14 cellular contexts compared by ENCODE assay signal in the genomic region with DNA sequence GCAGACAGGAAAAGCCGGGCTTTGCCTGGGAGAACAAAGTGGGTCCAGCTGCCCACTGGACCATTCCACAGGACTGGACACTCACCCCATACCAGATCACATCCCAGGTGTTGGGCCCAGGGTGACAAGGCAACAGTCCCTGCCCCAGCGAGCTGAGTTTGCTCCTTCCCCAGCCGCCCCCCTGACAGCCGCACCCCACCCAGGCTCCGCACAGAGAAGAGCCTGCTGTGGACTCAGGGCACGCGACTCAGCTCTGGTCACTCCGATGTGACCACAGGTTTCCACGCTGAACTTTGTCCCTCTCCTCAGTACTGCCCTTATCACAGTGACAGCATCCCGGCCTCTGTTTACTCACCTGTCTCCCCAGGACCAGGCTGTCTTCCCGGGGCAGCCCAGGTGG. TPM values are rescaled to one million over a fixed set of nuclear protein-coding genes. Genes with fewer than 3 reads are reported as not detected.
DNase-seq lines count a peak whose midpoint lies in the region; ATAC-seq, FAIRE-seq and TF ChIP-seq lines count a peak whose summit lies in the region.
"Had no signal": no experiment of that assay in that cellular context is flagged by ENCODE, and none has a peak within 500 bp of the region (broad histone marks: within the 10 kb centered on the region; RNA-seq: fewer than 3 reads in every experiment).

No MANE protein-coding gene starts in this region.

- H3K9ac ChIP-seq in H1 (replicated peaks in 1 of 4; ENCODE audit: extremely low read depth in 1 of 4, low read depth in 3 of 4, low read length in 3 of 4) = no peak overlapping the region

- H3K27ac Mint-ChIP-seq in T-helper 1 cell treated with Interleukin-12 subunit alpha and Interleukin-12 subunit beta and Interleukin-4 antibody, amounts not matched to agents 30 μg/mL and 1 μg/mL, for 36 hours = no peak overlapping the region

- no peak overlapping the region for H3K23ac ChIP-seq in H1 (ENCODE audit: insufficient read length)

- no peak overlapping the region for H2BK5ac ChIP-seq in H1 (ENCODE audit: low read depth, low read length)

- TF ChIP-seq RAD21 in H1 (IDR thresholded peaks at IDR 0.05 in 1 of 2, conservative IDR thresholded peaks at IDR 0.05 in 1 of 2; ENCODE audit: low read depth in 2 of 2, low read length in 2 of 2) = no peak

- no peak overlapping the region for H2BK120ac ChIP-seq in H1 (replicated peaks; ENCODE audit: low read depth, low read length)

- H3K9me3 ChIP-seq in H1 (ENCODE audit: insufficient read depth in 2 of 2, low read depth in 1 of 2, low read length in 1 of 2) (no peaks in the 10 kb centered on the region), osteoblast (ENCODE audit: low read depth, low read length) (no peaks in the 10 kb centered on the region), heart left ventricle (no peaks in the 10 kb centered on the region)
- H3K9me3 ChIP-seq: esophagus muscularis mucosa, Peyer's patch, upper lobe of left lung had no signal

- no peak overlapping the region for H3K56ac ChIP-seq in H1 (replicated peaks; ENCODE audit: insufficient read length, low read depth, low read length)

- no peak overlapping the region for H4K91ac ChIP-seq in H1 (replicated peaks; ENCODE audit: insufficient read length, low read length)

- ATAC-seq in HG03457 (IDR thresholded peaks at IDR 0.05; ENCODE audit: unreplicated experiment) = no peak
- ATAC-seq in heart left ventricle = no peak

- no peak for TF ChIP-seq EP300 in H1 (IDR thresholded peaks at IDR 0.05; ENCODE audit: borderline replicate concordance in 1 of 2, low read depth in 2 of 2, low read length in 2 of 2)

- H3K36me3 ChIP-seq in H1 (ENCODE audit: control insufficient read depth in 2 of 4, insufficient read depth in 4 of 4, low read length in 3 of 4) = no peaks in the 10 kb centered on the region
- no peaks in the 10 kb centered on the region for H3K36me3 ChIP-seq in osteoblast (ENCODE audit: insufficient read depth, low read length)
- no peaks in the 10 kb centered on the region for H3K36me3 ChIP-seq in heart left ventricle
- H3K36me3 ChIP-seq: esophagus muscularis mucosa, Peyer's patch, upper lobe of left lung had no signal

- TF ChIP-seq POLR2A in H1 (IDR thresholded peaks at IDR 0.05; ENCODE audit: control extremely low read depth in 1 of 2, low read depth in 2 of 2, low read length in 2 of 2) (no peak), heart left ventricle (IDR thresholded peaks at IDR 0.05) (no peak)

- no peaks in the 10 kb centered on the region for H3K79me1 ChIP-seq in H1 (ENCODE audit: low read depth, low read length)

- H3K79me2 ChIP-seq in H1 (ENCODE audit: control insufficient read depth in 1 of 2, insufficient read depth in 2 of 2, low read length in 2 of 2) = no peaks in the 10 kb centered on the region
- H3K79me2 ChIP-seq in osteoblast (ENCODE audit: insufficient read depth, low read length) = no peaks in the 10 kb centered on the region

- no peak overlapping the region for H2BK15ac ChIP-seq in H1 (ENCODE audit: low read length)

- peaks cover 0 to 4% of the 10 kb centered on the region in 2 experiments for H4K20me1 ChIP-seq in H1 (replicated peaks in 1 of 2; ENCODE audit: control insufficient read depth in 1 of 2, insufficient read depth in 2 of 2, low read length in 2 of 2)
- no peaks in the 10 kb centered on the region for H4K20me1 ChIP-seq in osteoblast (ENCODE audit: insufficient read depth, low read length)

- H3K4me1 ChIP-seq in H1 (replicated peaks in 1 of 4; ENCODE audit: control insufficient read depth in 3 of 4, insufficient read depth in 4 of 4, low read length in 3 of 4) = no peaks in the 10 kb centered on the region
- peaks cover 6% of the 10 kb centered on the region for H3K4me1 ChIP-seq in osteoblast (ENCODE audit: insufficient read depth, low read length)
- peaks cover 0 to 15% (median 0%) of the 10 kb centered on the region in 12 donors for H3K4me1 ChIP-seq in heart left ventricle

- H3K36me3 Mint-ChIP-seq in T-helper 1 cell treated with Interleukin-12 subunit alpha and Interleukin-12 subunit beta and Interleukin-4 antibody, amounts not matched to agents 30 μg/mL and 1 μg/mL, for 36 hours (ENCODE audit: low read depth) = no peaks in the 10 kb centered on the region

- no peak overlapping the region for H3K4ac ChIP-seq in H1 (replicated peaks; ENCODE audit: insufficient read length, low read depth, low read length)

- H3K27me3 ChIP-seq in HL-60 (ENCODE audit: insufficient read depth, poor library complexity, severe bottlenecking) = peaks cover 7% of the 10 kb centered on the region
- peaks cover 34 to 60% (median 47%) of the 10 kb centered on the region in 4 experiments for H3K27me3 ChIP-seq in H1 (replicated peaks in 1 of 4; ENCODE audit: control insufficient read depth in 3 of 4, extremely low read depth in 1 of 4, insufficient read depth in 3 of 4, low read length in 3 of 4)
- H3K27me3 ChIP-seq in osteoblast (ENCODE audit: insufficient read depth, low read length) = peaks cover 41% of the 10 kb centered on the region
- peaks cover 0 to 38% (median 17%) of the 10 kb centered on the region in 9 donors for H3K27me3 ChIP-seq in heart left ventricle
- H3K27me3 ChIP-seq: Peyer's patch had no signal

- H2AK5ac ChIP-seq in H1 (ENCODE audit: low read depth, low read length) = no peak overlapping the region

- no peak overlapping the region for H4K5ac ChIP-seq in H1 (ENCODE audit: insufficient read length, low read depth, low read length)

- WGBS in H1 (ENCODE audit: extremely low coverage in 1 of 2, insufficient coverage in 1 of 2, insufficient read length in 1 of 2, insufficient replicate concordance in 2 of 2, low coverage in 1 of 2, low lambda C conversion rate in 2 of 2, missing lambda C conversion rate in 1 of 2), 2 experiments = 83% methylated on average over 11 of the region's 11 CpGs; no CpG with 5 or more reads in 1 of the 2 experiments
- 66 to 69% (median 68%) methylated on average over 8 to 11 of the region's 11 CpGs for WGBS in heart left ventricle, 4 donors

- POLR2A ChIA-PET in H1 (lab: Charles Lee; ENCODE audit: partially characterized antibody) = interaction anchor here (1.0 kb wide), 1 partner anchor 32 kb away, joined by 3 read pairs; no protein-coding TSS in a partner anchor

- H3K14ac ChIP-seq in H1 (ENCODE audit: insufficient read length) = no peak overlapping the region

- H4K8ac ChIP-seq in H1 (ENCODE audit: extremely low read depth, insufficient read depth, low read length) = no peak overlapping the region

- H3K23me2 ChIP-seq in H1 (ENCODE audit: low read depth, low read length) = peaks cover 7% of the 10 kb centered on the region; the same call in 1 of the 2 replicates

- no peak for DNase-seq in T-helper 1 cell
- no peak for DNase-seq in HL-60 (ENCODE audit: low read depth in 1 of 2, low spot score in 1 of 2)
- no peak for DNase-seq in H1 (ENCODE audit: low read depth in 1 of 2, low spot score in 2 of 2)
- peak; percentile 76 for DNase-seq in osteoblast (ENCODE audit: insufficient read length, low spot score, missing footprints)
- DNase-seq in NCI-H1417 (lab: John Stamatoyannopoulos, UW) = no peak
- DNase-seq in heart left ventricle = no peak
- DNase-seq: central memory CD4-positive, alpha-beta T cell; NCI-H2227 treated with DMSO at 0.1 percent for 48 hours had no signal

- H3K4me3 ChIP-seq in HL-60 (replicated peaks; ENCODE audit: insufficient read depth, low read length) (peak overlapping the region; percentile 66), H1 (ENCODE audit: extremely low read depth in 1 of 4, insufficient read depth in 2 of 4, low read depth in 3 of 4, low read length in 4 of 4) (no peak overlapping the region), osteoblast (ENCODE audit: insufficient read depth, low read length) (no peak overlapping the region), heart left ventricle (no peak overlapping the region)

- CTCF ChIA-PET in H1 (lab: Charles Lee; ENCODE audit: partially characterized antibody) = interaction anchor here (1.0 to 1.2 kb wide), 2 partner anchors 10 to 13 kb away, joined by 3 read pairs; no protein-coding TSS in a partner anchor

- TF ChIP-seq CTCF in HL-60 (IDR thresholded peaks at IDR 0.05; ENCODE audit: insufficient read depth, low read length) = no peak
- no peak for TF ChIP-seq CTCF in H1 (IDR thresholded peaks at IDR 0.05; ENCODE audit: control extremely low read depth in 1 of 3, insufficient read depth in 1 of 3, low read depth in 1 of 3, low read length in 3 of 3)
- no peak for TF ChIP-seq CTCF in osteoblast (IDR thresholded peaks at IDR 0.05; ENCODE audit: extremely low read depth, low read depth, low read length)
- TF ChIP-seq CTCF in heart left ventricle (IDR thresholded peaks at IDR 0.05) = no peak

- no peak for FAIRE-seq in H1 (lab: Jason Lieb, UNC)
- FAIRE-seq: A204.1 had no signal

- H3K4me1 Mint-ChIP-seq in T-helper 1 cell treated with Interleukin-12 subunit alpha and Interleukin-12 subunit beta and Interleukin-4 antibody, amounts not matched to agents 30 μg/mL and 1 μg/mL, for 36 hours (ENCODE audit: low read depth) = peaks cover 7% of the 10 kb centered on the region

- H3K27me3 Mint-ChIP-seq in T-helper 1 cell treated with Interleukin-12 subunit alpha and Interleukin-12 subunit beta and Interleukin-4 antibody, amounts not matched to agents 30 μg/mL and 1 μg/mL, for 36 hours (ENCODE audit: low read depth) = peaks cover 38% of the 10 kb centered on the region

- H2AFZ ChIP-seq in H1 (ENCODE audit: low read length) (no peak overlapping the region), osteoblast (ENCODE audit: low read length) (no peak overlapping the region)

- H3K9me3 Mint-ChIP-seq in T-helper 1 cell treated with Interleukin-12 subunit alpha and Interleukin-12 subunit beta and Interleukin-4 antibody, amounts not matched to agents 30 μg/mL and 1 μg/mL, for 36 hours = no peaks in the 10 kb centered on the region

- H2BK20ac ChIP-seq in H1 (ENCODE audit: low read length) = no peak overlapping the region

- H3K27ac ChIP-seq in HL-60 (replicated peaks) (no peak overlapping the region), H1 (ENCODE audit: low read depth, low read length) (no peak overlapping the region), osteoblast (ENCODE audit: low read depth, low read length) (no peak overlapping the region), heart left ventricle (no peak overlapping the region)
- H3K27ac ChIP-seq: esophagus muscularis mucosa, Peyer's patch, upper lobe of left lung had no signal

- H3K18ac ChIP-seq in H1 (ENCODE audit: extremely low read depth, low read length) = no peak overlapping the region

- intact Hi-C loops in heart left ventricle (cut with DNase I) = no loop called here

- no peak overlapping the region for H2BK12ac ChIP-seq in H1 (ENCODE audit: low read depth, low read length)

- H3K4me2 ChIP-seq in H1 (ENCODE audit: insufficient read depth in 1 of 2, low read depth in 2 of 2, low read length in 2 of 2) (0 out of 4 replicates have a peak overlapping the region, but pooled peaks of 1 of the 2 experiments have one; percentile 38), osteoblast (ENCODE audit: insufficient read depth, low read length) (no peak overlapping the region)

- H3K4me3 Mint-ChIP-seq in T-helper 1 cell treated with Interleukin-12 subunit alpha and Interleukin-12 subunit beta and Interleukin-4 antibody, amounts not matched to agents 30 μg/mL and 1 μg/mL, for 36 hours = peak overlapping the region; percentile 39

RNA-seq across cellular contexts. Expression of gene BMP8B, which starts 1.2 kb away (rescaled TPM):
- total RNA-seq in H1 (2021; fragmentation: NEBNext Ultra II Directional; extraction: Animal tissue kit (Norgen Biotek cat#: 25700)) = 0.37 and 0.54 TPM in 2 replicates
- 0.50 and 0.52 TPM in 2 replicates for polyA plus RNA-seq in H1 (2011; rRNA removed)
- 0.49 TPM for polyA plus RNA-seq in H1 (2011; cell fraction: cytosol; rRNA removed)
- 0.58 TPM for polyA plus RNA-seq in H1 (2011; cell fraction: nucleus; rRNA removed)
- polyA plus RNA-seq in H1 (2012, experiment 1 of 2) = 0.44 to 0.70 TPM (median 0.60 TPM) in 4 replicates
- 0.25 TPM for polyA plus RNA-seq in H1 (2012, experiment 2 of 2)
- 0.49 TPM for polyA plus RNA-seq in H1 (2013, experiment 1 of 2)
- polyA plus RNA-seq in H1 (2013, experiment 2 of 2) = 0.53 TPM
- 0.63 TPM in 2 replicates for polyA minus RNA-seq in H1 (2011; rRNA and poly(A)+ RNA removed)
- 0.59 TPM for polyA minus RNA-seq in H1 (2011; cell fraction: cytosol; rRNA and poly(A)+ RNA removed)
- 0.40 TPM for polyA minus RNA-seq in H1 (2011; cell fraction: nucleus; rRNA and poly(A)+ RNA removed)
- total RNA-seq in osteoblast = 0.29 and 0.36 TPM in 2 replicates
- total RNA-seq in heart left ventricle = under 1 TPM; 0.19 to 0.68 (median 0.53) TPM
- polyA plus RNA-seq in heart left ventricle = under 1 TPM; 0.08 to 0.19 TPM

RNA-seq across cellular contexts. Expression of gene OXCT2, which starts 16.3 kb away (rescaled TPM):
- 2.9 TPM in 2 replicates for total RNA-seq in H1 (2021; fragmentation: NEBNext Ultra II Directional; extraction: Animal tissue kit (Norgen Biotek cat#: 25700))
- 2.6 and 3.4 TPM in 2 replicates for polyA plus RNA-seq in H1 (2011; rRNA removed)
- polyA plus RNA-seq in H1 (2011; cell fraction: cytosol; rRNA removed) = 3.6 TPM
- polyA plus RNA-seq in H1 (2011; cell fraction: nucleus; rRNA removed) = 5.4 TPM
- 1.7 to 3.9 TPM (median 3.1 TPM) in 4 replicates for polyA plus RNA-seq in H1 (2012, experiment 1 of 2)
- polyA plus RNA-seq in H1 (2012, experiment 2 of 2) = 2.0 TPM
- polyA plus RNA-seq in H1 (2013, experiment 1 of 2) = 1.5 TPM
- polyA plus RNA-seq in H1 (2013, experiment 2 of 2) = 1.5 TPM
- 3.0 and 3.5 TPM in 2 replicates for polyA minus RNA-seq in H1 (2011; rRNA and poly(A)+ RNA removed)
- 1.2 TPM for polyA minus RNA-seq in H1 (2011; cell fraction: cytosol; rRNA and poly(A)+ RNA removed)
- 4.5 TPM for polyA minus RNA-seq in H1 (2011; cell fraction: nucleus; rRNA and poly(A)+ RNA removed)
- total RNA-seq in osteoblast = 1.1 and 1.2 TPM in 2 replicates
- total RNA-seq in heart left ventricle = 1 to 10 TPM in 8 of 9 donors, under 1 TPM in 1; 0.75 to 7.5 (median 2.7) TPM
- polyA plus RNA-seq in heart left ventricle = 1 to 10 TPM; 1.3 to 5.0 TPM

RNA-seq across cellular contexts. Expression of gene PPIE, which starts 48.8 kb away (rescaled TPM):
- total RNA-seq in H1 (2021; fragmentation: NEBNext Ultra II Directional; extraction: Animal tissue kit (Norgen Biotek cat#: 25700)) = 38.9 and 40.2 TPM in 2 replicates
- 49.4 and 56.1 TPM in 2 replicates for polyA plus RNA-seq in H1 (2011; rRNA removed)
- 79.8 TPM for polyA plus RNA-seq in H1 (2011; cell fraction: cytosol; rRNA removed)
- polyA plus RNA-seq in H1 (2011; cell fraction: nucleus; rRNA removed) = 61.8 TPM
- polyA plus RNA-seq in H1 (2012, experiment 1 of 2) = 44.8 to 55.0 TPM (median 51.6 TPM) in 4 replicates
- 52.5 TPM for polyA plus RNA-seq in H1 (2012, experiment 2 of 2)
- polyA plus RNA-seq in H1 (2013, experiment 1 of 2) = 36.2 TPM
- 34.8 TPM for polyA plus RNA-seq in H1 (2013, experiment 2 of 2)
- 33.4 and 38.9 TPM in 2 replicates for polyA minus RNA-seq in H1 (2011; rRNA and poly(A)+ RNA removed)
- 10.3 TPM for polyA minus RNA-seq in H1 (2011; cell fraction: cytosol; rRNA and poly(A)+ RNA removed)
- 27.4 TPM for polyA minus RNA-seq in H1 (2011; cell fraction: nucleus; rRNA and poly(A)+ RNA removed)
- total RNA-seq in osteoblast = 25.3 and 26.4 TPM in 2 replicates
- 10 to 100 TPM; 22.2 to 33.3 (median 27.9) TPM for total RNA-seq in heart left ventricle
- 10 to 100 TPM; 33.7 to 45.3 TPM for polyA plus RNA-seq in heart left ventricle
